Comparison of ENCODE assay signal across 8 cellular contexts in genomic region chr22:24803064-24803542, GRCh38. TPM values are rescaled to one million over a fixed set of nuclear protein-coding genes. Genes with fewer than 3 reads are reported as not detected.
DNase-seq lines count a peak whose midpoint lies in the region; ATAC-seq and TF ChIP-seq lines count a peak whose summit lies in the region.

No MANE protein-coding gene starts in this region.

- no peaks in the 10 kb centered on the region for H4K20me1 ChIP-seq in OCI-LY3 (ENCODE audit: insufficient read depth, low read length)

- no peaks in the 10 kb centered on the region for H3K9me3 Mint-ChIP-seq in activated T-helper 2 cell treated with anti-CD3 and anti-CD28 coated beads, Interferon-gamma antibody, Interleukin-2, Interleukin-4, amounts not matched to agents 10 μg/mL and 5 μg/mL and 100 μg/mL, durations not matched to agents 14 hours and 24 hours and 36 hours

- no peak overlapping the region for H3K4me3 Mint-ChIP-seq in activated T-helper 2 cell treated with anti-CD3 and anti-CD28 coated beads, Interferon-gamma antibody, Interleukin-2, Interleukin-4, amounts not matched to agents 10 μg/mL and 5 μg/mL and 100 μg/mL, durations not matched to agents 14 hours and 24 hours and 36 hours (ENCODE audit: low read depth)

- H3K9ac ChIP-seq in OCI-LY3 (ENCODE audit: low read length) = no peak overlapping the region

- H2AFZ ChIP-seq in OCI-LY3 (ENCODE audit: low read depth, low read length) = no peak overlapping the region

- no peak for TF ChIP-seq POLR2A in GM18505 (IDR thresholded peaks at IDR 0.05; ENCODE audit: borderline replicate concordance, extremely low read depth, insufficient read depth, insufficient read length)

- intact Hi-C loops in activated T-helper 2 cell treated with anti-CD3 and anti-CD28 coated beads, Interferon-gamma antibody, Interleukin-2, Interleukin-4, amounts not matched to agents 10 μg/mL and 5 μg/mL and 100 μg/mL, durations not matched to agents 14 hours and 24 hours and 36 hours (cut with micrococcal nuclease) = loop anchor here (10.0 kb wide), 1 partner anchor 602 kb away; no protein-coding TSS in a partner anchor
- intact Hi-C loops in head of caudate nucleus (cut with DNase I) = no loop called here

- no peak overlapping the region for H3K27ac Mint-ChIP-seq in activated T-helper 2 cell treated with anti-CD3 and anti-CD28 coated beads, Interferon-gamma antibody, Interleukin-2, Interleukin-4, amounts not matched to agents 10 μg/mL and 5 μg/mL and 100 μg/mL, durations not matched to agents 14 hours and 24 hours and 36 hours

- H3K4me2 ChIP-seq in OCI-LY3 (ENCODE audit: low read length) = no peak overlapping the region

- H3K36me3 Mint-ChIP-seq in activated T-helper 2 cell treated with anti-CD3 and anti-CD28 coated beads, Interferon-gamma antibody, Interleukin-2, Interleukin-4, amounts not matched to agents 10 μg/mL and 5 μg/mL and 100 μg/mL, durations not matched to agents 14 hours and 24 hours and 36 hours (ENCODE audit: low read depth) = no peaks in the 10 kb centered on the region

- no peaks in the 10 kb centered on the region for H3K9me3 ChIP-seq in OCI-LY3 (ENCODE audit: insufficient read depth, low read length)

- no peaks in the 10 kb centered on the region for H3K79me2 ChIP-seq in OCI-LY3 (ENCODE audit: low read length)

- peak; percentile 97 for TF ChIP-seq CTCF in OCI-LY3 (IDR thresholded peaks at IDR 0.05; ENCODE audit: low read depth, low read length)

- peaks cover 19% of the 10 kb centered on the region for H3K4me1 Mint-ChIP-seq in activated T-helper 2 cell treated with anti-CD3 and anti-CD28 coated beads, Interferon-gamma antibody, Interleukin-2, Interleukin-4, amounts not matched to agents 10 μg/mL and 5 μg/mL and 100 μg/mL, durations not matched to agents 14 hours and 24 hours and 36 hours (ENCODE audit: low read depth)

- H3K27ac ChIP-seq in OCI-LY3 (ENCODE audit: low read length) = no peak overlapping the region

- no peak overlapping the region for H3K4me3 ChIP-seq in OCI-LY3 (ENCODE audit: low read length)

- peaks cover 15% of the 10 kb centered on the region for H3K27me3 Mint-ChIP-seq in activated T-helper 2 cell treated with anti-CD3 and anti-CD28 coated beads, Interferon-gamma antibody, Interleukin-2, Interleukin-4, amounts not matched to agents 10 μg/mL and 5 μg/mL and 100 μg/mL, durations not matched to agents 14 hours and 24 hours and 36 hours (ENCODE audit: low read depth)

- ATAC-seq in HG02885 (IDR thresholded peaks at IDR 0.05; ENCODE audit: poor library complexity, unreplicated experiment) (no peak), GM18505 (IDR thresholded peaks at IDR 0.05; ENCODE audit: unreplicated experiment) (no peak)

- DNase-seq in SIG-M5 treated with dmso at 0.1 percent for 504 hours (lab: John Stamatoyannopoulos, UW; ENCODE audit: unreplicated experiment) (peak; percentile 12), SIG-M5 (lab: John Stamatoyannopoulos, UW) (no peak), head of caudate nucleus (peak; percentile 21 to 89 (median 74)), retina (peak; percentile 63)
- peak; percentile 32 for DNase-seq in activated T-helper 2 cell treated with anti-CD3 and anti-CD28 coated beads, Interferon-gamma antibody, Interleukin-2, Interleukin-4, amounts not matched to agents 10 μg/mL and 5 μg/mL and 100 μg/mL, durations not matched to agents 14 hours and 24 hours and 36 hours (ENCODE audit: low spot score)

- peaks cover 7% of the 10 kb centered on the region for H3K4me1 ChIP-seq in OCI-LY3 (ENCODE audit: low read length)

- H3K27me3 ChIP-seq in OCI-LY3 (ENCODE audit: low read depth, low read length) = no peaks in the 10 kb centered on the region; the same call in 1 of the 2 replicates

- no peaks in the 10 kb centered on the region for H3K36me3 ChIP-seq in OCI-LY3 (replicated peaks; ENCODE audit: low read depth, low read length)

RNA-seq across cellular contexts. Expression of gene SGSM1, which starts 2.9 kb away (rescaled TPM):
- total RNA-seq in activated T-helper 2 cell treated with anti-CD3 and anti-CD28 coated beads, Interferon-gamma antibody, Interleukin-2, Interleukin-4, amounts not matched to agents 10 μg/mL and 5 μg/mL and 100 μg/mL, durations not matched to agents 14 hours and 24 hours and 36 hours = 0.07 TPM in 1 of 2 replicates, not detected in the other

RNA-seq across cellular contexts. Expression of gene PIWIL3, which starts 28.6 kb away (rescaled TPM):
- not detected in 2 replicates for total RNA-seq in activated T-helper 2 cell treated with anti-CD3 and anti-CD28 coated beads, Interferon-gamma antibody, Interleukin-2, Interleukin-4, amounts not matched to agents 10 μg/mL and 5 μg/mL and 100 μg/mL, durations not matched to agents 14 hours and 24 hours and 36 hours
